ENCODE assay signal across 1 cellular context in genomic region chr3:172710709-172711456, GRCh38.
A peak's percentile ranks its signal among the peaks of the same experiment; 100 is the strongest.
TF ChIP-seq lines count a peak whose summit lies in the region.

A gene with protein sequence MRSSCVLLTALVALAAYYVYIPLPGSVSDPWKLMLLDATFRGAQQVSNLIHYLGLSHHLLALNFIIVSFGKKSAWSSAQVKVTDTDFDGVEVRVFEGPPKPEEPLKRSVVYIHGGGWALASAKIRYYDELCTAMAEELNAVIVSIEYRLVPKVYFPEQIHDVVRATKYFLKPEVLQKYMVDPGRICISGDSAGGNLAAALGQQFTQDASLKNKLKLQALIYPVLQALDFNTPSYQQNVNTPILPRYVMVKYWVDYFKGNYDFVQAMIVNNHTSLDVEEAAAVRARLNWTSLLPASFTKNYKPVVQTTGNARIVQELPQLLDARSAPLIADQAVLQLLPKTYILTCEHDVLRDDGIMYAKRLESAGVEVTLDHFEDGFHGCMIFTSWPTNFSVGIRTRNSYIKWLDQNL (minus strand): TSS chr3:172711067. CDS start chr3:172710984, 83 bp downstream.

TF ChIP-seq in WTC11, 78 proteins besides CTCF, POLR2A, EP300 and RAD21 (continued from another document):
- TF ChIP-seq, protein P1, sequence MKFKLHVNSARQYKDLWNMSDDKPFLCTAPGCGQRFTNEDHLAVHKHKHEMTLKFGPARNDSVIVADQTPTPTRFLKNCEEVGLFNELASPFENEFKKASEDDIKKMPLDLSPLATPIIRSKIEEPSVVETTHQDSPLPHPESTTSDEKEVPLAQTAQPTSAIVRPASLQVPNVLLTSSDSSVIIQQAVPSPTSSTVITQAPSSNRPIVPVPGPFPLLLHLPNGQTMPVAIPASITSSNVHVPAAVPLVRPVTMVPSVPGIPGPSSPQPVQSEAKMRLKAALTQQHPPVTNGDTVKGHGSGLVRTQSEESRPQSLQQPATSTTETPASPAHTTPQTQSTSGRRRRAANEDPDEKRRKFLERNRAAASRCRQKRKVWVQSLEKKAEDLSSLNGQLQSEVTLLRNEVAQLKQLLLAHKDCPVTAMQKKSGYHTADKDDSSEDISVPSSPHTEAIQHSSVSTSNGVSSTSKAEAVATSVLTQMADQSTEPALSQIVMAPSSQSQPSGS (CRISPR knock-in tag; IDR thresholded peaks at IDR 0.05; ENCODE audit: borderline replicate concordance, low read depth), result no peak
- TF ChIP-seq ETV6 (CRISPR knock-in tag; IDR thresholded peaks at IDR 0.05), result peak; percentile 71
- TF ChIP-seq ZBTB21 (CRISPR knock-in tag; IDR thresholded peaks at IDR 0.05; ENCODE audit: borderline replicate concordance), result no peak
- TF ChIP-seq, protein P2, sequence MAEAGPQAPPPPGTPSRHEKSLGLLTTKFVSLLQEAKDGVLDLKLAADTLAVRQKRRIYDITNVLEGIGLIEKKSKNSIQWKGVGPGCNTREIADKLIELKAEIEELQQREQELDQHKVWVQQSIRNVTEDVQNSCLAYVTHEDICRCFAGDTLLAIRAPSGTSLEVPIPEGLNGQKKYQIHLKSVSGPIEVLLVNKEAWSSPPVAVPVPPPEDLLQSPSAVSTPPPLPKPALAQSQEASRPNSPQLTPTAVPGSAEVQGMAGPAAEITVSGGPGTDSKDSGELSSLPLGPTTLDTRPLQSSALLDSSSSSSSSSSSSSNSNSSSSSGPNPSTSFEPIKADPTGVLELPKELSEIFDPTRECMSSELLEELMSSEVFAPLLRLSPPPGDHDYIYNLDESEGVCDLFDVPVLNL (CRISPR knock-in tag; IDR thresholded peaks at IDR 0.05; ENCODE audit: borderline replicate concordance, low read depth), result no peak
- no peak for TF ChIP-seq STAT6 (CRISPR knock-in tag; conservative IDR thresholded peaks at IDR 0.05; ENCODE audit: low read depth)
- TF ChIP-seq FOXJ3 (CRISPR knock-in tag; IDR thresholded peaks at IDR 0.05; ENCODE audit: borderline replicate concordance), result no peak
TF ChIP-seq in WTC11: peak in this region for 9.
